1 cellular context compared by ENCODE assay signal in the genomic region with DNA sequence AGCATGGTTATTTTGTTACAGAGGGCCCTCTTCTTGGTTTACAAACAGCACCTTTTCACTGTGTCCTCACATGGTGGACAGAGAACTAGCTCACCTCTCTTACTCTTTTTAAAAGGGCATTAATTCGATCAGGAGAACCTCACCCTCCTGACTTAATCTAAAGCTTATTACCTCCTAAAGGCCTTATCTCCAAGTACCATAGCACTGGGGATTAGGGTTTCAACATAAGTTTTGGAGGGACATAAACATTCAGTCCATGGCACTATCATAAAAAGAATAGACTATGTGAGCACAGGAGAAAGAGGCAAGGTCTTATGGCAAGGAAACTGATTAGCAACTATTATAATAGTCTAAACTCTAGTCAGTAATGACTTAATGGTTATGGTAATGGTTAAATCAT.
TF ChIP-seq lines count a peak whose summit lies in the region.

No MANE protein-coding gene starts in this region.

TF ChIP-seq in H1, 55 proteins besides CTCF, POLR2A, EP300 and RAD21 (continued from another document):
- TF ChIP-seq RNF2 (IDR thresholded peaks at IDR 0.05; ENCODE audit: borderline replicate concordance, low read depth, low read length, missing control alignments, poor library complexity, severe bottlenecking), result no peak
- TF ChIP-seq, protein P1, sequence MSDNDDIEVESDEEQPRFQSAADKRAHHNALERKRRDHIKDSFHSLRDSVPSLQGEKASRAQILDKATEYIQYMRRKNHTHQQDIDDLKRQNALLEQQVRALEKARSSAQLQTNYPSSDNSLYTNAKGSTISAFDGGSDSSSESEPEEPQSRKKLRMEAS (IDR thresholded peaks at IDR 0.05), result no peak
